Comparison of ENCODE assay signal across 9 cellular contexts in genomic region chr1:100921110-100921706, GRCh38. TPM values are rescaled to one million over a fixed set of nuclear protein-coding genes. Genes with fewer than 3 reads are reported as not detected.
DNase-seq lines count a peak whose midpoint lies in the region; ATAC-seq and TF ChIP-seq lines count a peak whose summit lies in the region.
"Had no signal": no experiment of that assay in that cellular context is flagged by ENCODE, and none has a peak within 500 bp of the region (broad histone marks: within the 10 kb centered on the region; RNA-seq: fewer than 3 reads in every experiment).

No MANE protein-coding gene starts in this region.

- no peak overlapping the region for H3K4me3 Mint-ChIP-seq in immature natural killer cell
- H3K4me3 Mint-ChIP-seq in type B pancreatic cell: no peak overlapping the region
- H3K4me3 Mint-ChIP-seq: memory B cell had no signal

- peaks cover 13 to 17% of the 10 kb centered on the region in 2 donors for H3K4me1 Mint-ChIP-seq in immature natural killer cell
- peaks cover 5% of the 10 kb centered on the region for H3K4me1 Mint-ChIP-seq in type B pancreatic cell (ENCODE audit: unreplicated experiment)

- H3K9me3 Mint-ChIP-seq in immature natural killer cell (no peaks in the 10 kb centered on the region), type B pancreatic cell (peaks cover 6% of the 10 kb centered on the region)
- H3K9me3 Mint-ChIP-seq: memory B cell had no signal

- DNase-seq in ACHN: peak; percentile 57
- peak; percentile 46 for DNase-seq in GM03348 (ENCODE audit: low spot score)
- peak; percentile 1 to 76 (median 53) for DNase-seq in NCI-H1417 (lab: John Stamatoyannopoulos, UW)
- DNase-seq in amniotic epithelial cell (ENCODE audit: low read depth): peak; percentile 55
- DNase-seq in immature natural killer cell: peak; percentile 56 to 61 (median 59)
- no peak for DNase-seq in type B pancreatic cell (ENCODE audit: extremely low spot score, unreplicated experiment)
- DNase-seq in activated naive CD4-positive, alpha-beta T cell treated with anti-CD3 and anti-CD28 coated beads, Interleukin-2, amount 50 U/mL, for 16 hours: no peak

- in situ Hi-C loops in ACHN (cut with HindIII; ENCODE audit: low pct_ligation_motif_present, low pct_unique_long_range_greater_than_20kb, low sequenced_read_pairs): loop anchor here (25.0 kb wide), 1 partner anchor 366 kb away; no protein-coding TSS in a partner anchor

- ATAC-seq in HG03432 (IDR thresholded peaks at IDR 0.05; ENCODE audit: unreplicated experiment): no peak

- H3K27ac Mint-ChIP-seq in immature natural killer cell (peak overlapping the region in 2 of 6 donors; percentile 27 to 62), type B pancreatic cell (no peak overlapping the region)
- H3K27ac Mint-ChIP-seq: memory B cell had no signal

- peak; percentile 91 for TF ChIP-seq CTCF in type B pancreatic cell (conservative IDR thresholded peaks at IDR 0.05)

- H3K36me3 Mint-ChIP-seq in immature natural killer cell (peaks cover 22 to 51% (median 39%) of the 10 kb centered on the region in 3 donors), type B pancreatic cell (peaks cover 30% of the 10 kb centered on the region)

- H3K27me3 Mint-ChIP-seq in immature natural killer cell (ENCODE audit: low read depth in 3 of 3) (no peaks in the 10 kb centered on the region), type B pancreatic cell (no peaks in the 10 kb centered on the region)
- H3K27me3 Mint-ChIP-seq: memory B cell had no signal

RNA-seq across cellular contexts. Expression of gene SLC30A7, which starts 25.3 kb away (rescaled TPM):
- polyA plus RNA-seq in immature natural killer cell: 10 to 100 TPM; 12.3 to 18.2 (median 14.6) TPM
- 30.1 and 37.5 TPM in 2 replicates for total RNA-seq in type B pancreatic cell (ENCODE audit: low replicate concordance)

RNA-seq across cellular contexts. Expression of gene EXTL2, which starts 26.6 kb away (rescaled TPM):
- polyA plus RNA-seq in immature natural killer cell: 1 to 10 TPM; 5.2 to 9.9 (median 8.4) TPM
- 11.7 and 40.1 TPM in 2 replicates for total RNA-seq in type B pancreatic cell (ENCODE audit: low replicate concordance)

Comparison
In these comparisons a context has a peak if more than half of its experiments do, and no peak if none do; other contexts are left out.
1. DNase-seq: peak in ACHN (single experiment), GM03348 (single experiment), NCI-H1417 (3 of 3), amniotic epithelial cell (single experiment) and immature natural killer cell (3 of 3); none in type B pancreatic cell (single experiment) and activated naive CD4-positive, alpha-beta T cell treated with anti-CD3 and anti-CD28 coated beads, Interleukin-2, amount 50 U/mL, for 16 hours (single experiment).